1 cellular context compared by ENCODE assay signal in the genomic region with DNA sequence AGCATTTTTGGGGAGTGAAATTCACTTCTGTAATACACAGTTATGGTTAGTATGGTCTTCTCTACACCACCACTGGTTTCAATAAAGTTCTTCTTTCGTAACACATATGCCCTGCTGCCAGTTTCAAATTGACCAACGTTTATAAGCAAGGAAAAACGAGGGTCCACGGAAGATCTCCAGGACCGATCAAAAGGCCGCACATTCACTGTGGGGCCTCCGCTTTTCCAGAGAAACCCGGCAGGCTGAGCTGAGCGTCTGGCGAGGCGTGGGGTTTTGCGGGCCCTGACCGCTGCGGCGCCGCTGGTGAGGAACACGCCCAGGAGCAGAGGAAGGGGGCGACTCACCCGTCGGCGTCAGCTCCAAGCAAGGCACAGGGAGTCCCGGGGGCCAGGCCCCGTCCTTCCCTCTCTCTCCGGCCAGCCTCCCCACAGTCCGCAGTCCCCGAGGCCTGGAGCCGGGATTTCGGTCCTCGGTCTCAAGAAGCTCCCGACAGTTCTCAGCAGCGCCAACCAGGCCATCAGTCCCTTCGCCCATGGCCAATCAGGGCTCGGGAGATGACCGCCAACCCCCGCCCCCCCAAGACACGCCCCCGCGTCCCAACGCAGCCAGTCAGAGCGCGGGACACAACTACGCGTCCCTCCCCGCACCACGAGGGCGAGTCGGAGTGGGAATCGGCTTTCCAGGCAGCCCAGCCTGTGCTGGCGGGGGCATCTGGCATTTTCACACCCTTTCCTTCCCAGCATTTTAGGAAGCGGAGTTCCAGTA.
TF ChIP-seq lines count a peak whose summit lies in the region.

A gene with protein sequence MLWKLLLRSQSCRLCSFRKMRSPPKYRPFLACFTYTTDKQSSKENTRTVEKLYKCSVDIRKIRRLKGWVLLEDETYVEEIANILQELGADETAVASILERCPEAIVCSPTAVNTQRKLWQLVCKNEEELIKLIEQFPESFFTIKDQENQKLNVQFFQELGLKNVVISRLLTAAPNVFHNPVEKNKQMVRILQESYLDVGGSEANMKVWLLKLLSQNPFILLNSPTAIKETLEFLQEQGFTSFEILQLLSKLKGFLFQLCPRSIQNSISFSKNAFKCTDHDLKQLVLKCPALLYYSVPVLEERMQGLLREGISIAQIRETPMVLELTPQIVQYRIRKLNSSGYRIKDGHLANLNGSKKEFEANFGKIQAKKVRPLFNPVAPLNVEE (minus strand): TSS at position 522 of the 765 bp plus-strand sequence. CDS start 8,432 bp downstream, outside the sequence.

TF ChIP-seq in HepG2, 621 proteins besides CTCF, POLR2A, EP300 and RAD21 (continued from another document and continues in another):
- peak; percentile 63 for TF ChIP-seq ZNF883 (CRISPR knock-in tag; IDR thresholded peaks at IDR 0.05; ENCODE audit: not compliant biosample characterization)
- TF ChIP-seq U2AF1 (optimal IDR thresholded peaks at IDR 0.05; ENCODE audit: low read depth, low read length) = peak; percentile 78
- TF ChIP-seq TBL1XR1 (IDR thresholded peaks at IDR 0.05; ENCODE audit: borderline replicate concordance, low read length, partially characterized antibody) = no peak
- peak; percentile 81; the same call in 1 of the 2 replicates for TF ChIP-seq RFXAP (CRISPR knock-in tag; IDR thresholded peaks at IDR 0.05; ENCODE audit: borderline replicate concordance)
- no peak for TF ChIP-seq MZF1 (CRISPR knock-in tag; IDR thresholded peaks at IDR 0.05; ENCODE audit: borderline replicate concordance)
- TF ChIP-seq, protein P1, sequence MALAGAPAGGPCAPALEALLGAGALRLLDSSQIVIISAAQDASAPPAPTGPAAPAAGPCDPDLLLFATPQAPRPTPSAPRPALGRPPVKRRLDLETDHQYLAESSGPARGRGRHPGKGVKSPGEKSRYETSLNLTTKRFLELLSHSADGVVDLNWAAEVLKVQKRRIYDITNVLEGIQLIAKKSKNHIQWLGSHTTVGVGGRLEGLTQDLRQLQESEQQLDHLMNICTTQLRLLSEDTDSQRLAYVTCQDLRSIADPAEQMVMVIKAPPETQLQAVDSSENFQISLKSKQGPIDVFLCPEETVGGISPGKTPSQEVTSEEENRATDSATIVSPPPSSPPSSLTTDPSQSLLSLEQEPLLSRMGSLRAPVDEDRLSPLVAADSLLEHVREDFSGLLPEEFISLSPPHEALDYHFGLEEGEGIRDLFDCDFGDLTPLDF (CRISPR knock-in tag; IDR thresholded peaks at IDR 0.05) = no peak
- no peak for TF ChIP-seq RBM22 (optimal IDR thresholded peaks at IDR 0.05; ENCODE audit: low read length)
- TF ChIP-seq ZBTB38 (CRISPR knock-in tag; IDR thresholded peaks at IDR 0.05) = peak; percentile 55; the same call in 1 of the 2 replicates
- TF ChIP-seq ADNP (CRISPR knock-in tag; IDR thresholded peaks at IDR 0.05) = no peak
- TF ChIP-seq CHCHD3 (CRISPR knock-in tag; IDR thresholded peaks at IDR 0.05) = no peak
- TF ChIP-seq PAF1 (CRISPR knock-in tag; IDR thresholded peaks at IDR 0.05) = no peak
- no peak for TF ChIP-seq ZNF670 (CRISPR knock-in tag; IDR thresholded peaks at IDR 0.05; ENCODE audit: borderline replicate concordance)
- TF ChIP-seq ZNF235 (CRISPR knock-in tag; IDR thresholded peaks at IDR 0.05; ENCODE audit: borderline replicate concordance) = peak; percentile 62; the same call in 1 of the 2 replicates
- no peak for TF ChIP-seq MAFF (IDR thresholded peaks at IDR 0.05; ENCODE audit: low read depth, low read length)
- no peak for TF ChIP-seq ZNF224 (CRISPR knock-in tag; IDR thresholded peaks at IDR 0.05)
- peak; percentile 65; the same call in 1 of the 2 replicates for TF ChIP-seq TBX2 (CRISPR knock-in tag; IDR thresholded peaks at IDR 0.05; ENCODE audit: borderline replicate concordance)
- no peak for TF ChIP-seq ZNF20 (CRISPR knock-in tag; IDR thresholded peaks at IDR 0.05)
- no peak for TF ChIP-seq SRSF9 (IDR thresholded peaks at IDR 0.05; ENCODE audit: borderline replicate concordance, insufficient read depth, low read depth, low read length, poor library complexity, severe bottlenecking)
- TF ChIP-seq ZNF260 (CRISPR knock-in tag; IDR thresholded peaks at IDR 0.05; ENCODE audit: borderline replicate concordance, low read depth) = no peak
- no peak for TF ChIP-seq KDM3A (CRISPR knock-in tag; IDR thresholded peaks at IDR 0.05; ENCODE audit: low read depth)
- TF ChIP-seq ZNF10 (CRISPR knock-in tag; IDR thresholded peaks at IDR 0.05; ENCODE audit: borderline replicate concordance, low read depth) = no peak
- TF ChIP-seq, protein P2, sequence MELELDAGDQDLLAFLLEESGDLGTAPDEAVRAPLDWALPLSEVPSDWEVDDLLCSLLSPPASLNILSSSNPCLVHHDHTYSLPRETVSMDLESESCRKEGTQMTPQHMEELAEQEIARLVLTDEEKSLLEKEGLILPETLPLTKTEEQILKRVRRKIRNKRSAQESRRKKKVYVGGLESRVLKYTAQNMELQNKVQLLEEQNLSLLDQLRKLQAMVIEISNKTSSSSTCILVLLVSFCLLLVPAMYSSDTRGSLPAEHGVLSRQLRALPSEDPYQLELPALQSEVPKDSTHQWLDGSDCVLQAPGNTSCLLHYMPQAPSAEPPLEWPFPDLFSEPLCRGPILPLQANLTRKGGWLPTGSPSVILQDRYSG (CRISPR knock-in tag; IDR thresholded peaks at IDR 0.05) = no peak
- no peak for TF ChIP-seq ZNF124 (CRISPR knock-in tag; IDR thresholded peaks at IDR 0.05)
- TF ChIP-seq, protein P3, sequence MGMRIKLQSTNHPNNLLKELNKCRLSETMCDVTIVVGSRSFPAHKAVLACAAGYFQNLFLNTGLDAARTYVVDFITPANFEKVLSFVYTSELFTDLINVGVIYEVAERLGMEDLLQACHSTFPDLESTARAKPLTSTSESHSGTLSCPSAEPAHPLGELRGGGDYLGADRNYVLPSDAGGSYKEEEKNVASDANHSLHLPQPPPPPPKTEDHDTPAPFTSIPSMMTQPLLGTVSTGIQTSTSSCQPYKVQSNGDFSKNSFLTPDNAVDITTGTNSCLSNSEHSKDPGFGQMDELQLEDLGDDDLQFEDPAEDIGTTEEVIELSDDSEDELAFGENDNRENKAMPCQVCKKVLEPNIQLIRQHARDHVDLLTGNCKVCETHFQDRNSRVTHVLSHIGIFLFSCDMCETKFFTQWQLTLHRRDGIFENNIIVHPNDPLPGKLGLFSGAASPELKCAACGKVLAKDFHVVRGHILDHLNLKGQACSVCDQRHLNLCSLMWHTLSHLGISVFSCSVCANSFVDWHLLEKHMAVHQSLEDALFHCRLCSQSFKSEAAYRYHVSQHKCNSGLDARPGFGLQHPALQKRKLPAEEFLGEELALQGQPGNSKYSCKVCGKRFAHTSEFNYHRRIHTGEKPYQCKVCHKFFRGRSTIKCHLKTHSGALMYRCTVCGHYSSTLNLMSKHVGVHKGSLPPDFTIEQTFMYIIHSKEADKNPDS (CRISPR knock-in tag; IDR thresholded peaks at IDR 0.05) = no peak
- TF ChIP-seq ZSCAN25 (CRISPR knock-in tag; IDR thresholded peaks at IDR 0.05) = no peak
- peak; percentile 97 for TF ChIP-seq ZFY (CRISPR knock-in tag; IDR thresholded peaks at IDR 0.05)
- TF ChIP-seq ZZZ3 (CRISPR knock-in tag; IDR thresholded peaks at IDR 0.05; ENCODE audit: borderline replicate concordance) = peak; percentile 30; the same call in 1 of the 2 replicates
- TF ChIP-seq MTF2 (CRISPR knock-in tag; IDR thresholded peaks at IDR 0.05; ENCODE audit: borderline replicate concordance) = no peak
- TF ChIP-seq ARID2 (CRISPR knock-in tag; IDR thresholded peaks at IDR 0.05; ENCODE audit: borderline replicate concordance) = no peak
- TF ChIP-seq, protein P4, sequence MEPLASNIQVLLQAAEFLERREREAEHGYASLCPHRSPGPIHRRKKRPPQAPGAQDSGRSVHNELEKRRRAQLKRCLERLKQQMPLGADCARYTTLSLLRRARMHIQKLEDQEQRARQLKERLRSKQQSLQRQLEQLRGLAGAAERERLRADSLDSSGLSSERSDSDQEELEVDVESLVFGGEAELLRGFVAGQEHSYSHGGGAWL (CRISPR knock-in tag; IDR thresholded peaks at IDR 0.05) = peak; percentile 51; the same call in 1 of the 2 replicates
- TF ChIP-seq, protein P5, sequence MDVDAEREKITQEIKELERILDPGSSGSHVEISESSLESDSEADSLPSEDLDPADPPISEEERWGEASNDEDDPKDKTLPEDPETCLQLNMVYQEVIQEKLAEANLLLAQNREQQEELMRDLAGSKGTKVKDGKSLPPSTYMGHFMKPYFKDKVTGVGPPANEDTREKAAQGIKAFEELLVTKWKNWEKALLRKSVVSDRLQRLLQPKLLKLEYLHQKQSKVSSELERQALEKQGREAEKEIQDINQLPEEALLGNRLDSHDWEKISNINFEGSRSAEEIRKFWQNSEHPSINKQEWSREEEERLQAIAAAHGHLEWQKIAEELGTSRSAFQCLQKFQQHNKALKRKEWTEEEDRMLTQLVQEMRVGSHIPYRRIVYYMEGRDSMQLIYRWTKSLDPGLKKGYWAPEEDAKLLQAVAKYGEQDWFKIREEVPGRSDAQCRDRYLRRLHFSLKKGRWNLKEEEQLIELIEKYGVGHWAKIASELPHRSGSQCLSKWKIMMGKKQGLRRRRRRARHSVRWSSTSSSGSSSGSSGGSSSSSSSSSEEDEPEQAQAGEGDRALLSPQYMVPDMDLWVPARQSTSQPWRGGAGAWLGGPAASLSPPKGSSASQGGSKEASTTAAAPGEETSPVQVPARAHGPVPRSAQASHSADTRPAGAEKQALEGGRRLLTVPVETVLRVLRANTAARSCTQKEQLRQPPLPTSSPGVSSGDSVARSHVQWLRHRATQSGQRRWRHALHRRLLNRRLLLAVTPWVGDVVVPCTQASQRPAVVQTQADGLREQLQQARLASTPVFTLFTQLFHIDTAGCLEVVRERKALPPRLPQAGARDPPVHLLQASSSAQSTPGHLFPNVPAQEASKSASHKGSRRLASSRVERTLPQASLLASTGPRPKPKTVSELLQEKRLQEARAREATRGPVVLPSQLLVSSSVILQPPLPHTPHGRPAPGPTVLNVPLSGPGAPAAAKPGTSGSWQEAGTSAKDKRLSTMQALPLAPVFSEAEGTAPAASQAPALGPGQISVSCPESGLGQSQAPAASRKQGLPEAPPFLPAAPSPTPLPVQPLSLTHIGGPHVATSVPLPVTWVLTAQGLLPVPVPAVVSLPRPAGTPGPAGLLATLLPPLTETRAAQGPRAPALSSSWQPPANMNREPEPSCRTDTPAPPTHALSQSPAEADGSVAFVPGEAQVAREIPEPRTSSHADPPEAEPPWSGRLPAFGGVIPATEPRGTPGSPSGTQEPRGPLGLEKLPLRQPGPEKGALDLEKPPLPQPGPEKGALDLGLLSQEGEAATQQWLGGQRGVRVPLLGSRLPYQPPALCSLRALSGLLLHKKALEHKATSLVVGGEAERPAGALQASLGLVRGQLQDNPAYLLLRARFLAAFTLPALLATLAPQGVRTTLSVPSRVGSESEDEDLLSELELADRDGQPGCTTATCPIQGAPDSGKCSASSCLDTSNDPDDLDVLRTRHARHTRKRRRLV (CRISPR knock-in tag; IDR thresholded peaks at IDR 0.05) = peak; percentile 72; the same call in 1 of the 2 replicates
- no peak; the same call in 1 of the 2 replicates for TF ChIP-seq ATF7-NPFF (CRISPR knock-in tag; IDR thresholded peaks at IDR 0.05; ENCODE audit: low read depth)
- TF ChIP-seq MEF2D (CRISPR knock-in tag; IDR thresholded peaks at IDR 0.05) = no peak; the same call in 1 of the 2 replicates
- peak; percentile 43; the same call in 1 of the 2 replicates for TF ChIP-seq ZNF367 (CRISPR knock-in tag; IDR thresholded peaks at IDR 0.05; ENCODE audit: borderline replicate concordance)
- TF ChIP-seq, protein P6, sequence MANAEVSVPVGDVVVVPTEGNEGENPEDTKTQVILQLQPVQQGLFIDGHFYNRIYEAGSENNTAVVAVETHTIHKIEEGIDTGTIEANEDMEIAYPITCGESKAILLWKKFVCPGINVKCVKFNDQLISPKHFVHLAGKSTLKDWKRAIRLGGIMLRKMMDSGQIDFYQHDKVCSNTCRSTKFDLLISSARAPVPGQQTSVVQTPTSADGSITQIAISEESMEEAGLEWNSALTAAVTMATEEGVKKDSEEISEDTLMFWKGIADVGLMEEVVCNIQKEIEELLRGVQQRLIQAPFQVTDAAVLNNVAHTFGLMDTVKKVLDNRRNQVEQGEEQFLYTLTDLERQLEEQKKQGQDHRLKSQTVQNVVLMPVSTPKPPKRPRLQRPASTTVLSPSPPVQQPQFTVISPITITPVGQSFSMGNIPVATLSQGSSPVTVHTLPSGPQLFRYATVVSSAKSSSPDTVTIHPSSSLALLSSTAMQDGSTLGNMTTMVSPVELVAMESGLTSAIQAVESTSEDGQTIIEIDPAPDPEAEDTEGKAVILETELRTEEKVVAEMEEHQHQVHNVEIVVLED (CRISPR knock-in tag; IDR thresholded peaks at IDR 0.05; ENCODE audit: borderline replicate concordance) = peak; percentile 74; the same call in 1 of the 2 replicates
- TF ChIP-seq MAFK (conservative IDR thresholded peaks at IDR 0.05 in 1 of 2, IDR thresholded peaks at IDR 0.05 in 1 of 2; ENCODE audit: low read length in 2 of 2) = no peak
- TF ChIP-seq ZNF570 (CRISPR knock-in tag; IDR thresholded peaks at IDR 0.05; ENCODE audit: borderline replicate concordance) = no peak
- no peak for TF ChIP-seq ETV6 (CRISPR knock-in tag; conservative IDR thresholded peaks at IDR 0.05)
- 0 out of 2 replicates have a peak, but pooled peaks have one; percentile 34 for TF ChIP-seq KLF13 (CRISPR knock-in tag; IDR thresholded peaks at IDR 0.05)
- TF ChIP-seq ZNF3 (CRISPR knock-in tag; IDR thresholded peaks at IDR 0.05) = no peak
- TF ChIP-seq NPAS2 (CRISPR knock-in tag; IDR thresholded peaks at IDR 0.05; ENCODE audit: borderline replicate concordance) = no peak
- TF ChIP-seq NKX3-1 (CRISPR knock-in tag; IDR thresholded peaks at IDR 0.05) = peak; percentile 59
- peak; percentile 62; the same call in 1 of the 2 replicates for TF ChIP-seq MEIS1 (CRISPR knock-in tag; IDR thresholded peaks at IDR 0.05; ENCODE audit: borderline replicate concordance)
- 0 out of 2 replicates have a peak, but pooled peaks have one; percentile 16 for TF ChIP-seq SIN3A (IDR thresholded peaks at IDR 0.05; ENCODE audit: borderline replicate concordance, low read depth, low read length)
- TF ChIP-seq ZFP37 (CRISPR knock-in tag; IDR thresholded peaks at IDR 0.05; ENCODE audit: borderline replicate concordance) = no peak
- TF ChIP-seq, protein P7, sequence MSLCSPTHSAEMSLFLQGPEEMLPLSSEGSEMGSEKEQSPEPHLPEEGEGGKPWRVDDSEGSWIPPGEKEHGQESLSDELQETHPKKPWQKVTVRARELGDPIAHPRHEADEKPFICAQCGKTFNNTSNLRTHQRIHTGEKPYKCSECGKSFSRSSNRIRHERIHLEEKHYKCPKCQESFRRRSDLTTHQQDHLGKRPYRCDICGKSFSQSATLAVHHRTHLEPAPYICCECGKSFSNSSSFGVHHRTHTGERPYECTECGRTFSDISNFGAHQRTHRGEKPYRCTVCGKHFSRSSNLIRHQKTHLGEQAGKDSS (CRISPR knock-in tag; IDR thresholded peaks at IDR 0.05; ENCODE audit: borderline replicate concordance, low read depth) = peak; percentile 18; the same call in 1 of the 2 replicates
- TF ChIP-seq ZNF777 (CRISPR knock-in tag; IDR thresholded peaks at IDR 0.05) = peak; percentile 36; the same call in 1 of the 2 replicates
- TF ChIP-seq SUZ12 (IDR thresholded peaks at IDR 0.05; ENCODE audit: low read depth, low read length) = no peak
- 0 out of 2 replicates have a peak, but pooled peaks have one; percentile 21 for TF ChIP-seq ZNF747 (CRISPR knock-in tag; IDR thresholded peaks at IDR 0.05; ENCODE audit: borderline replicate concordance)
- no peak for TF ChIP-seq ZNF138 (CRISPR knock-in tag; IDR thresholded peaks at IDR 0.05; ENCODE audit: low read depth)
- TF ChIP-seq, protein P8, sequence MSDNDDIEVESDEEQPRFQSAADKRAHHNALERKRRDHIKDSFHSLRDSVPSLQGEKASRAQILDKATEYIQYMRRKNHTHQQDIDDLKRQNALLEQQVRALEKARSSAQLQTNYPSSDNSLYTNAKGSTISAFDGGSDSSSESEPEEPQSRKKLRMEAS (IDR thresholded peaks at IDR 0.05) = peak; percentile 95
- peak; percentile 96 for TF ChIP-seq KDM2A (CRISPR knock-in tag; IDR thresholded peaks at IDR 0.05; ENCODE audit: borderline replicate concordance, low read depth)
- TF ChIP-seq U2AF2 (IDR thresholded peaks at IDR 0.05; ENCODE audit: low read depth, low read length) = no peak
